19 cellular contexts compared by ENCODE assay signal in genomic region chr5:123033157-123033671, GRCh38. TPM values are rescaled to one million over a fixed set of nuclear protein-coding genes. Genes with fewer than 3 reads are reported as not detected.
"Had no signal": no experiment of that assay in that cellular context is flagged by ENCODE, and none has a peak within 500 bp of the region (broad histone marks: within the 10 kb centered on the region; RNA-seq: fewer than 3 reads in every experiment).

No MANE protein-coding gene starts in this region.

- H3K27ac ChIP-seq: ascending aorta, thyroid gland, WERI-Rb-1 had no signal

- H3K27me3 ChIP-seq: ascending aorta, thyroid gland had no signal

- DNase-seq: activated CD4-positive, alpha-beta T cell treated with anti-CD3 and anti-CD28 coated beads for 36 hours; activated CD4-positive, alpha-beta T cell treated with anti-CD3 and anti-CD28 coated beads, Interleukin-2, amount 50 U/mL, for 48 hours; activated gamma-delta T cell; cerebellar nuclear complex; effector memory CD4-positive, alpha-beta T cell; foreskin fibroblast; hypothalamus; occipital lobe; retina; stimulated activated CD4-positive, alpha-beta T cell treated with anti-CD3 and anti-CD28 coated beads, Interleukin-2, amount 100 ng/mL, for 24 hours; stimulated activated naive CD4-positive, alpha-beta T cell treated with Interleukin-2 at 50 U/mL for 16 hours; thyroid gland; WERI-Rb-1 had no signal

- FAIRE-seq: endothelial cell of umbilical vein, keratinocyte had no signal

- H3K9me3 ChIP-seq: ascending aorta, thyroid gland had no signal

- H3K4me3 ChIP-seq: ascending aorta, thyroid gland had no signal

- ATAC-seq: activated CD4-positive, alpha-beta T cell treated with anti-CD3 and anti-CD28 coated beads for 36 hours; left lobe of liver had no signal

RNA-seq across cellular contexts. Expression of gene PPIC, which starts 3.3 kb away (rescaled TPM):
- total RNA-seq: activated CD4-positive, alpha-beta T cell treated with anti-CD3 and anti-CD28 coated beads for 36 hours; T-helper 2 cell treated with Interferon-gamma antibody and Interleukin-4, amounts not matched to agents 100 ng/mL and 5 ng/mL, for 36 hours had no signal
- polyA plus RNA-seq: neural cell had no signal

RNA-seq across cellular contexts. Expression of gene PRDM6, which starts 55.8 kb away (rescaled TPM):
- total RNA-seq: activated CD4-positive, alpha-beta T cell treated with anti-CD3 and anti-CD28 coated beads for 36 hours; T-helper 2 cell treated with Interferon-gamma antibody and Interleukin-4, amounts not matched to agents 100 ng/mL and 5 ng/mL, for 36 hours had no signal
